Comparison of ENCODE assay signal across 1 cellular context in the genomic region with DNA sequence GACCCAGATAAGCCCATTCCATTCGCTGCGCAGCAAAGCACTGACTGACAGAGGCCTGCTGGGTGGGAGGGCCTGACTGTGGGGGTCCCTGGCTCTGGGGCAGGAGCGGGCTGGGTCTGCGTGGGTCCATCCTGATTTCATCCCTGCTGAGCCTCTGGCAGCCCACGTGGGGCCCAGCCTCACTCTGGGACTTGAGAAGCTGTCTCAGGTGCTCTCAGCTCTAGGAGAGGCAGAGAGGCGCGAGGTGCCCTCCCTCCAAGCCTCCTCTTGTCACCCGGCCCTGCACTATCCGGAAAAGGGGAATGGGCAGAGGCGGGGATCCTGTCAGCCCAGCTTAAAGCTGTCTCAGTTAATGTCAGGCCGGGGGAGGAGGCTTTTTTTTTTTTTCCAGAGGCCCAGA.
TF ChIP-seq lines count a peak whose summit lies in the region.

No MANE protein-coding gene starts in this region.

TF ChIP-seq in GM23338, 12 proteins besides CTCF, POLR2A, EP300 and RAD21:
- TF ChIP-seq, protein P1, sequence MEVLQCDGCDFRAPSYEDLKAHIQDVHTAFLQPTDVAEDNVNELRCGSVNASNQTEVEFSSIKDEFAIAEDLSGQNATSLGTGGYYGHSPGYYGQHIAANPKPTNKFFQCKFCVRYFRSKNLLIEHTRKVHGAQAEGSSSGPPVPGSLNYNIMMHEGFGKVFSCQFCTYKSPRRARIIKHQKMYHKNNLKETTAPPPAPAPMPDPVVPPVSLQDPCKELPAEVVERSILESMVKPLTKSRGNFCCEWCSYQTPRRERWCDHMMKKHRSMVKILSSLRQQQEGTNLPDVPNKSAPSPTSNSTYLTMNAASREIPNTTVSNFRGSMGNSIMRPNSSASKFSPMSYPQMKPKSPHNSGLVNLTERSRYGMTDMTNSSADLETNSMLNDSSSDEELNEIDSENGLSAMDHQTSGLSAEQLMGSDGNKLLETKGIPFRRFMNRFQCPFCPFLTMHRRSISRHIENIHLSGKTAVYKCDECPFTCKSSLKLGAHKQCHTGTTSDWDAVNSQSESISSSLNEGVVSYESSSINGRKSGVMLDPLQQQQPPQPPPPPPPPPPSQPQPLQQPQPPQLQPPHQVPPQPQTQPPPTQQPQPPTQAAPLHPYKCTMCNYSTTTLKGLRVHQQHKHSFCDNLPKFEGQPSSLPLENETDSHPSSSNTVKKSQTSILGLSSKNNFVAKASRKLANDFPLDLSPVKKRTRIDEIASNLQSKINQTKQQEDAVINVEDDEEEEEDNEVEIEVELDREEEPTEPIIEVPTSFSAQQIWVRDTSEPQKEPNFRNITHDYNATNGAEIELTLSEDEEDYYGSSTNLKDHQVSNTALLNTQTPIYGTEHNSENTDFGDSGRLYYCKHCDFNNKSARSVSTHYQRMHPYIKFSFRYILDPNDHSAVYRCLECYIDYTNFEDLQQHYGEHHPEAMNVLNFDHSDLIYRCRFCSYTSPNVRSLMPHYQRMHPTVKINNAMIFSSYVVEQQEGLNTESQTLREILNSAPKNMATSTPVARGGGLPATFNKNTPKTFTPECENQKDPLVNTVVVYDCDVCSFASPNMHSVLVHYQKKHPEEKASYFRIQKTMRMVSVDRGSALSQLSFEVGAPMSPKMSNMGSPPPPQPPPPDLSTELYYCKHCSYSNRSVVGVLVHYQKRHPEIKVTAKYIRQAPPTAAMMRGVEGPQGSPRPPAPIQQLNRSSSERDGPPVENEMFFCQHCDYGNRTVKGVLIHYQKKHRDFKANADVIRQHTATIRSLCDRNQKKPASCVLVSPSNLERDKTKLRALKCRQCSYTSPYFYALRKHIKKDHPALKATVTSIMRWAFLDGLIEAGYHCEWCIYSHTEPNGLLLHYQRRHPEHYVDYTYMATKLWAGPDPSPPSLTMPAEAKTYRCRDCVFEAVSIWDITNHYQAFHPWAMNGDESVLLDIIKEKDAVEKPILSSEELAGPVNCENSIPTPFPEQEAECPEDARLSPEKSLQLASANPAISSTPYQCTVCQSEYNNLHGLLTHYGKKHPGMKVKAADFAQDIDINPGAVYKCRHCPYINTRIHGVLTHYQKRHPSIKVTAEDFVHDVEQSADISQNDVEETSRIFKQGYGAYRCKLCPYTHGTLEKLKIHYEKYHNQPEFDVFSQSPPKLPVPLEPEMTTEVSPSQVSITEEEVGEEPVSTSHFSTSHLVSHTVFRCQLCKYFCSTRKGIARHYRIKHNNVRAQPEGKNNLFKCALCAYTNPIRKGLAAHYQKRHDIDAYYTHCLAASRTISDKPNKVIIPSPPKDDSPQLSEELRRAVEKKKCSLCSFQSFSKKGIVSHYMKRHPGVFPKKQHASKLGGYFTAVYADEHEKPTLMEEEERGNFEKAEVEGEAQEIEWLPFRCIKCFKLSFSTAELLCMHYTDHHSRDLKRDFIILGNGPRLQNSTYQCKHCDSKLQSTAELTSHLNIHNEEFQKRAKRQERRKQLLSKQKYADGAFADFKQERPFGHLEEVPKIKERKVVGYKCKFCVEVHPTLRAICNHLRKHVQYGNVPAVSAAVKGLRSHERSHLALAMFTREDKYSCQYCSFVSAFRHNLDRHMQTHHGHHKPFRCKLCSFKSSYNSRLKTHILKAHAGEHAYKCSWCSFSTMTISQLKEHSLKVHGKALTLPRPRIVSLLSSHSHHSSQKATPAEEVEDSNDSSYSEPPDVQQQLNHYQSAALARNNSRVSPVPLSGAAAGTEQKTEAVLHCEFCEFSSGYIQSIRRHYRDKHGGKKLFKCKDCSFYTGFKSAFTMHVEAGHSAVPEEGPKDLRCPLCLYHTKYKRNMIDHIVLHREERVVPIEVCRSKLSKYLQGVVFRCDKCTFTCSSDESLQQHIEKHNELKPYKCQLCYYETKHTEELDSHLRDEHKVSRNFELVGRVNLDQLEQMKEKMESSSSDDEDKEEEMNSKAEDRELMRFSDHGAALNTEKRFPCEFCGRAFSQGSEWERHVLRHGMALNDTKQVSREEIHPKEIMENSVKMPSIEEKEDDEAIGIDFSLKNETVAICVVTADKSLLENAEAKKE (CRISPR knock-in tag; IDR thresholded peaks at IDR 0.05), result no peak
- no peak for TF ChIP-seq CREB1 (CRISPR knock-in tag; IDR thresholded peaks at IDR 0.05; ENCODE audit: low read depth)
- TF ChIP-seq ZNF331 (CRISPR knock-in tag; IDR thresholded peaks at IDR 0.05; ENCODE audit: low read depth), result no peak
- TF ChIP-seq EZH2phosphoT487 (IDR thresholded peaks at IDR 0.05; ENCODE audit: unreplicated experiment), result no peak
- TF ChIP-seq STAT1 (IDR thresholded peaks at IDR 0.05; ENCODE audit: unreplicated experiment), result no peak
- TF ChIP-seq POLR2AphosphoS5 (IDR thresholded peaks at IDR 0.05; ENCODE audit: low read depth), result no peak
- no peak for TF ChIP-seq EZH2 (IDR thresholded peaks at IDR 0.05; ENCODE audit: low read depth, unreplicated experiment)
